In genomic region chr2:233872129-233872528, GRCh38 we compare ENCODE assay signal across 3 cellular contexts. TPM values are rescaled to one million over a fixed set of nuclear protein-coding genes. Genes with fewer than 3 reads are reported as not detected.
"Had no signal": no experiment of that assay in that cellular context is flagged by ENCODE, and none has a peak within 500 bp of the region (broad histone marks: within the 10 kb centered on the region; RNA-seq: fewer than 3 reads in every experiment).

No MANE protein-coding gene starts in this region.

RNA-seq across cellular contexts. Expression of gene HJURP, which starts 17.8 kb away (rescaled TPM):
- polyA plus RNA-seq: naive thymus-derived CD8-positive, alpha-beta T cell had no signal

RNA-seq across cellular contexts. Expression of gene TRPM8, which starts 45.0 kb away (rescaled TPM):
- polyA plus RNA-seq: naive thymus-derived CD8-positive, alpha-beta T cell; psoas muscle; small intestine had no signal
